ENCODE assay signal across 2 cellular contexts in the genomic region with DNA sequence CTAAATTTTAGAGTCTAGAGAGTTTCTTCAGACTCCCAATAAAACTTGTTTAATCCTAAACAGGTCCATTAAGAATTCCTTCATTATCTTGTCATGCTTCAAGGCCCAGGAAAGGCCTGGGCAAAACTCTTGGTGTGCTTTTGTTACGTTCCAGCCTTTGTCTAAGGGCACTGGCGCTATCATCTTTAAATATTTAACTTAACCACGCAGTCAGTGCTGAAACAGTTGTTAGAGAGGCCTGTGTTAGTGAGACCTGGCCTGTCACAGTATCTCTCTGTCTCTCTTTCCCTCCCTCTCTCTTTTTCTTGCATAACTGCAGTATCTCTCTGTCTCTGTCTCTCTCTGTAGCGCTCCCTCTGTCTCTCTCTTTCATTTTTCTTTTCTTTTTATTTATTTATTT.
TF ChIP-seq lines count a peak whose summit lies in the region.

No MANE protein-coding gene starts in this region.

TF ChIP-seq in A549, 52 proteins besides CTCF, POLR2A, EP300 and RAD21:
- TF ChIP-seq, protein P1, sequence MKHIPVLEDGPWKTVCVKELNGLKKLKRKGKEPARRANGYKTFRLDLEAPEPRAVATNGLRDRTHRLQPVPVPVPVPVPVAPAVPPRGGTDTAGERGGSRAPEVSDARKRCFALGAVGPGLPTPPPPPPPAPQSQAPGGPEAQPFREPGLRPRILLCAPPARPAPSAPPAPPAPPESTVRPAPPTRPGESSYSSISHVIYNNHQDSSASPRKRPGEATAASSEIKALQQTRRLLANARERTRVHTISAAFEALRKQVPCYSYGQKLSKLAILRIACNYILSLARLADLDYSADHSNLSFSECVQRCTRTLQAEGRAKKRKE (CRISPR knock-in tag; IDR thresholded peaks at IDR 0.05; ENCODE audit: low read depth): no peak
- TF ChIP-seq MAZ (IDR thresholded peaks at IDR 0.05; ENCODE audit: borderline replicate concordance, low read depth, low read length): no peak
- TF ChIP-seq CHD4 (IDR thresholded peaks at IDR 0.05; ENCODE audit: borderline replicate concordance): no peak

TF ChIP-seq in H1, 55 proteins besides CTCF, POLR2A, EP300 and RAD21:
- no peak for TF ChIP-seq HDAC6 (IDR thresholded peaks at IDR 0.05; ENCODE audit: low read depth, low read length)
- TF ChIP-seq SIN3A (conservative IDR thresholded peaks at IDR 0.05 in 1 of 2, IDR thresholded peaks at IDR 0.05 in 1 of 2; ENCODE audit: low read depth in 1 of 2, low read length in 2 of 2): no peak
- TF ChIP-seq CHD7 (IDR thresholded peaks at IDR 0.05; ENCODE audit: insufficient replicate concordance, low read length): no peak
- TF ChIP-seq CBX5 (IDR thresholded peaks at IDR 0.05; ENCODE audit: low read depth, low read length): no peak
- TF ChIP-seq KDM4A (IDR thresholded peaks at IDR 0.05; ENCODE audit: low read depth, low read length, severe bottlenecking): no peak
- no peak for TF ChIP-seq MAX (IDR thresholded peaks at IDR 0.05)
- TF ChIP-seq GABPA (IDR thresholded peaks at IDR 0.05; ENCODE audit: borderline replicate concordance, insufficient read depth, low read length): no peak
- no peak for TF ChIP-seq USF2 (IDR thresholded peaks at IDR 0.05; ENCODE audit: low read length)
- TF ChIP-seq RFX5 (IDR thresholded peaks at IDR 0.05; ENCODE audit: borderline replicate concordance, low read depth, low read length): no peak
- no peak for TF ChIP-seq BRCA1 (IDR thresholded peaks at IDR 0.05; ENCODE audit: low read depth, low read length)
- TF ChIP-seq GTF2F1 (IDR thresholded peaks at IDR 0.05; ENCODE audit: borderline replicate concordance, low read depth, low read length): no peak
- no peak for TF ChIP-seq ZNF274 (IDR thresholded peaks at IDR 0.05; ENCODE audit: borderline replicate concordance, extremely low read depth, low read length)
- no peak for TF ChIP-seq HDAC2 (IDR thresholded peaks at IDR 0.05; ENCODE audit: borderline replicate concordance in 1 of 2, low read depth in 2 of 2, low read length in 2 of 2)
- TF ChIP-seq SRF (IDR thresholded peaks at IDR 0.05; ENCODE audit: low read depth, low read length): no peak
- TF ChIP-seq KDM1A (IDR thresholded peaks at IDR 0.05; ENCODE audit: borderline replicate concordance, low read length): no peak
- no peak for TF ChIP-seq CHD1 (IDR thresholded peaks at IDR 0.05; ENCODE audit: low read depth, low read length)
- no peak for TF ChIP-seq BCL11A (IDR thresholded peaks at IDR 0.05; ENCODE audit: low read depth in 2 of 2, low read length in 2 of 2)
- no peak for TF ChIP-seq SP2 (IDR thresholded peaks at IDR 0.05; ENCODE audit: low read length)
- no peak for TF ChIP-seq CHD2 (IDR thresholded peaks at IDR 0.05; ENCODE audit: low read length)
